ENCODE assay signal across 22 cellular contexts in genomic region chrX:10938371-10938982, GRCh38.
DNase-seq lines count a peak whose midpoint lies in the region.
"Had no signal": no experiment of that assay in that cellular context is flagged by ENCODE, and none has a peak within 500 bp of the region (broad histone marks: within the 10 kb centered on the region; RNA-seq: fewer than 3 reads in every experiment).

No MANE protein-coding gene starts in this region.

- H3K27ac ChIP-seq in SK-N-MC: peak overlapping the region; percentile 31; the same call in 1 of the 2 replicates
- H3K27ac ChIP-seq: GM23248, HL-60, Peyer's patch had no signal

- no peak overlapping the region for H3K9ac ChIP-seq in SK-N-MC (ENCODE audit: insufficient read length)
- H3K9ac ChIP-seq: GM23248 had no signal

- DNase-seq in DMS 273 (lab: John Stamatoyannopoulos, UW; ENCODE audit: unreplicated experiment) (peak; percentile 17), DMS 273 treated with DMSO at 0.1 percent for 48 hours (lab: John Stamatoyannopoulos, UW) (no peak), SK-N-MC (ENCODE audit: low read depth, low spot score) (no peak), left kidney (ENCODE audit: low read depth, low spot score) (peak; percentile 10), superior temporal gyrus (ENCODE audit: extremely low spot score) (peak; percentile 28), AG20443 (ENCODE audit: low spot score) (no peak), NOMO-1 treated with DMSO at 0.1 percent for 48 hours (lab: John Stamatoyannopoulos, UW; ENCODE audit: unreplicated experiment) (no peak)
- DNase-seq in stimulated activated CD4-positive, alpha-beta T cell treated with anti-CD3 and anti-CD28 coated beads, Interleukin-4, amount 100 ng/mL, for 1 hour: no peak
- DNase-seq: 8988T, DMS79, GM23248, H9, HFFc6, KBM-7, NCI-H1092, NCI-H1436 treated with DMSO at 0.1 percent for 48 hours, NCI-H1930, NCI-H226, NCI-H510A treated with DMSO at 0.1 percent for 48 hours, NCI-H82, Peyer's patch had no signal

- H3K9me3 ChIP-seq in SK-N-MC (ENCODE audit: low read depth, low read length): no peaks in the 10 kb centered on the region
- H3K9me3 ChIP-seq: Peyer's patch had no signal

- no peaks in the 10 kb centered on the region for H3K36me3 ChIP-seq in SK-N-MC (ENCODE audit: insufficient read depth, low read length)
- H3K36me3 ChIP-seq: Peyer's patch had no signal

- no peak overlapping the region for H3K4me3 ChIP-seq in SK-N-MC
- H3K4me3 ChIP-seq: GM23248, Peyer's patch had no signal

Comparison
In these comparisons a context has a peak if more than half of its experiments do, and no peak if none do; other contexts are left out.
1. DNase-seq: peak in DMS 273 (single experiment), left kidney (single experiment) and superior temporal gyrus (single experiment); none in DMS 273 treated with DMSO at 0.1 percent for 48 hours (single experiment), SK-N-MC (single experiment), AG20443 (single experiment), NOMO-1 treated with DMSO at 0.1 percent for 48 hours (single experiment) and stimulated activated CD4-positive, alpha-beta T cell treated with anti-CD3 and anti-CD28 coated beads, Interleukin-4, amount 100 ng/mL, for 1 hour (single experiment).